In genomic region chr15:38308242-38308641, GRCh38 we compare ENCODE assay signal across 23 cellular contexts.
"Had no signal": no experiment of that assay in that cellular context is flagged by ENCODE, and none has a peak within 500 bp of the region (broad histone marks: within the 10 kb centered on the region; RNA-seq: fewer than 3 reads in every experiment).

No MANE protein-coding gene starts in this region.

- H3K27ac ChIP-seq: adrenal gland, epithelial cell of prostate, gastroesophageal sphincter, neural progenitor cell, thoracic aorta, vagina had no signal

- H3K4me1 Mint-ChIP-seq: neural progenitor cell had no signal

- H3K9me3 ChIP-seq: gastroesophageal sphincter, thoracic aorta, vagina had no signal

- DNase-seq: activated CD4-positive, alpha-beta T cell treated with anti-CD3 and anti-CD28 coated beads, Interleukin-2, amount 50 U/mL, for 4 hours; activated CD8-positive, alpha-beta memory T cell treated with anti-CD3 and anti-CD28 coated beads for 24 hours; activated CD8-positive, alpha-beta memory T cell treated with anti-CD3 and anti-CD28 coated beads, Interleukin-2, amount 50 U/mL, for 4 hours; activated naive CD4-positive, alpha-beta T cell; activated T-cell treated with anti-CD3 and anti-CD28 coated beads, Interleukin-2, amount 50 U/mL, for 24 hours; adrenal gland; cerebellar nuclear complex; cortex of kidney; head of caudate nucleus; islet precursor cell; left cardiac atrium; mesendoderm; naive B cell; posterior cingulate gyrus had no signal

- H3K4me3 Mint-ChIP-seq: activated naive CD8-positive, alpha-beta T cell; activated T-cell treated with anti-CD3 and anti-CD28 coated beads, Interleukin-2, amount 50 U/mL, for 24 hours; naive B cell; neural progenitor cell; type B pancreatic cell had no signal

- H3K27ac Mint-ChIP-seq: activated naive CD8-positive, alpha-beta T cell; activated T-cell treated with anti-CD3 and anti-CD28 coated beads, Interleukin-2, amount 50 U/mL, for 24 hours; activated T-helper 2 cell treated with anti-CD3 and anti-CD28 coated beads, Interferon-gamma antibody, Interleukin-2, Interleukin-4, amounts not matched to agents 10 μg/mL and 5 μg/mL and 100 μg/mL, durations not matched to agents 14 hours and 24 hours and 36 hours; neural progenitor cell; type B pancreatic cell had no signal

- H3K4me2 ChIP-seq: neural progenitor cell had no signal

- H3K36me3 Mint-ChIP-seq: activated naive CD8-positive, alpha-beta T cell; naive B cell had no signal

- H3K27me3 Mint-ChIP-seq: activated naive CD8-positive, alpha-beta T cell; naive B cell; type B pancreatic cell had no signal

- H2AFZ ChIP-seq: neural progenitor cell had no signal

- H3K4me3 ChIP-seq: adrenal gland, gastroesophageal sphincter, neural progenitor cell, thoracic aorta, vagina had no signal

- H3K36me3 ChIP-seq: adrenal gland, gastroesophageal sphincter, neural progenitor cell, thoracic aorta, vagina had no signal

- H3K9me3 Mint-ChIP-seq: activated T-cell treated with anti-CD3 and anti-CD28 coated beads, Interleukin-2, amount 50 U/mL, for 24 hours; activated T-helper 2 cell treated with anti-CD3 and anti-CD28 coated beads, Interferon-gamma antibody, Interleukin-2, Interleukin-4, amounts not matched to agents 10 μg/mL and 5 μg/mL and 100 μg/mL, durations not matched to agents 14 hours and 24 hours and 36 hours; naive B cell; type B pancreatic cell had no signal

- ATAC-seq: gastroesophageal sphincter, left cardiac atrium, sciatic nerve had no signal
